9 cellular contexts compared by ENCODE assay signal in the genomic region with DNA sequence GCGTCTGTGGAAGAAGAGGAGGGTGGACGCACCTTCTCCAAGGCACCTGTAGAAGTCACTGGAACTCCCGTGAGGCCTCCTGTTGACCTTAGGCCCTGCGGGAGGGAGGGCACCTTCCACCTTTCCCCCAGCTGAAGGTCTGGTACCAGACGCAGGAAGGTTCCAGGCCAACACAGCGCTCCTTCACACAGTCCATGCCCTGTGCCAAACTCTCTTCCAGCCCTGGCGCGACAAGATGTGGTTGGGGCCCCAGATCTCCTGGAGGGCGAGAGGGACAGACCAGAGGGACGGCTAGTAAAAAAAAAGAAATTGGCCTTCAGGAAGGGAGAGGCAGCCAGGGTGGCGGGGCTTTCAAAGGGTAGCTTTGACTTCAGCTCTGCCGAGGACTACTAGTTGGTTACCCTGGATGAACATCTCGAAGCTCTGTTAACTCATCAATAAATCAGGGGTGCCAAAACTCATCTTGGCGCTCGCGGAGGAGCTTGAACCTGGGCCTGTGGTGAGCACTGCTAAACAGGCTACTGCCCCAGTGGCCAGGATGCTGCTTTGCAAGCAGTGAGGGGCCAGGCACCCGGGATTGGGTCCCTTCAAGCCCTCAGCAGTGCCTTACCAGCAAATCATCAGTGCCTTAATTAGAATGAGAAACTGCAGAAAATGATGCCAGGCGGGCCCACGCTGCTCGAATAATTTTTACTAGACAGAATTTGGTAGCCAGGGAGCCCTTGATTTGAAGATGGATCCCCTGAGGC. TPM values are rescaled to one million over a fixed set of nuclear protein-coding genes. Genes with fewer than 3 reads are reported as not detected.
A peak's percentile ranks its signal among the peaks of the same experiment; 100 is the strongest.
DNase-seq lines count a peak whose midpoint lies in the region; ATAC-seq, FAIRE-seq and TF ChIP-seq lines count a peak whose summit lies in the region.
"Had no signal": no experiment of that assay in that cellular context is flagged by ENCODE, and none has a peak within 500 bp of the region (broad histone marks: within the 10 kb centered on the region; RNA-seq: fewer than 3 reads in every experiment).

No MANE protein-coding gene starts in this region.

- H3K4me3 ChIP-seq in GM23338: peak overlapping the region; percentile 90
- peak overlapping the region; percentile 74 for H3K4me3 ChIP-seq in SK-N-MC
- peak overlapping the region in 1 of 4 donors; percentile 47 for H3K4me3 ChIP-seq in pancreas

- H3K36me3 ChIP-seq in GM23338 (ENCODE audit: insufficient read depth): no peaks in the 10 kb centered on the region
- peaks cover 26% of the 10 kb centered on the region; the same call in 1 of the 2 replicates for H3K36me3 ChIP-seq in SK-N-MC (ENCODE audit: insufficient read depth, low read length)
- peaks cover 0 to 11% (median 0%) of the 10 kb centered on the region in 3 donors for H3K36me3 ChIP-seq in pancreas

- no peak overlapping the region for H3K27ac Mint-ChIP-seq in GM23338

- DNase-seq in GM23338 (ENCODE audit: low spot score) (peak; percentile 56), SK-N-MC (ENCODE audit: low read depth, low spot score) (no peak), pancreas (peak in 1 of 6 donors; percentile 47), G401 (ENCODE audit: low spot score) (no peak), GM10248 (ENCODE audit: extremely low spot score) (no peak), SK-N-DZ (ENCODE audit: low spot score) (no peak)

- ATAC-seq in GM23338 (peak; percentile 49), esophagus mucosa (peak; percentile 13), pancreas (peak; percentile 21 to 79 (median 42))

- 27 to 30% methylated on average over 20 of the region's 20 CpGs for WGBS in pancreas, 2 donors

- H3K27me3 Mint-ChIP-seq in GM23338 (ENCODE audit: insufficient read depth, low read depth, poor library complexity): peaks cover 35% of the 10 kb centered on the region

- H3K4me1 Mint-ChIP-seq in GM23338: peaks cover 13% of the 10 kb centered on the region

- no peaks in the 10 kb centered on the region for H3K79me2 ChIP-seq in GM23338 (replicated peaks; ENCODE audit: insufficient read depth)

- TF ChIP-seq CTCF in GM23338 (conservative IDR thresholded peaks at IDR 0.05; ENCODE audit: low read depth in 2 of 2): 0 out of 4 replicates have a peak, but pooled peaks of 1 of the 2 experiments have one; percentile 14
- no peak for TF ChIP-seq CTCF in pancreas (IDR thresholded peaks at IDR 0.05)
- no peak for TF ChIP-seq CTCF in GM10248 (IDR thresholded peaks at IDR 0.05; ENCODE audit: control extremely low read depth, extremely low read depth, low read depth, missing control alignments)

- peak overlapping the region; percentile 91 for H3K4me2 ChIP-seq in GM23338

- CTCF ChIA-PET in GM10248 (lab: Yijun Ruan, JAX): interaction anchor here (1.3 to 5.1 kb wide), 5 partner anchors 10 to 30 kb away, joined by 3 to 34 read pairs (median 5); a partner anchor contains a TSS

- H3K4me3 Mint-ChIP-seq in GM23338: peak overlapping the region; percentile 81

- no peak for FAIRE-seq in pancreas (lab: Jason Lieb, UNC)
- FAIRE-seq: TTC549 had no signal

- H3K27ac ChIP-seq in GM23338 (ENCODE audit: low read depth): no peak overlapping the region
- H3K27ac ChIP-seq in SK-N-MC: no peak overlapping the region
- no peak overlapping the region for H3K27ac ChIP-seq in pancreas
- H3K27ac ChIP-seq: neutrophil had no signal

- intact Hi-C loops in pancreas (cut with DNase I): no loop called here

- H3K9me2 ChIP-seq in GM23338 (ENCODE audit: insufficient read depth): no peaks in the 10 kb centered on the region

- H3F3A ChIP-seq in GM23338 (replicated peaks; ENCODE audit: low read depth): peaks cover 15% of the 10 kb centered on the region; the same call in 1 of the 2 replicates

- H3K36me3 Mint-ChIP-seq in GM23338 (ENCODE audit: low read depth): peaks cover 39% of the 10 kb centered on the region

- POLR2A ChIA-PET in GM10248 (lab: Yijun Ruan, JAX): no interaction called here

- H3K9me3 ChIP-seq in SK-N-MC (ENCODE audit: low read depth, low read length): no peaks in the 10 kb centered on the region
- no peaks in the 10 kb centered on the region for H3K9me3 ChIP-seq in pancreas
- H3K9me3 ChIP-seq: neutrophil had no signal

- peak overlapping the region; percentile 66 for H2AFZ ChIP-seq in GM23338

- H3K27me3 ChIP-seq in GM23338 (ENCODE audit: insufficient read depth) (peaks cover 31% of the 10 kb centered on the region), pancreas (peaks cover 0 to 7% (median 0%) of the 10 kb centered on the region in 4 donors)

- in situ Hi-C loops in G401 (cut with HindIII; ENCODE audit: low sequenced_read_pairs): no loop called here

- no peak overlapping the region for H3K9ac ChIP-seq in SK-N-MC (ENCODE audit: insufficient read length)

- no peaks in the 10 kb centered on the region; the same call in 2 of the 3 replicates for H3K9me3 Mint-ChIP-seq in GM23338

- 0 out of 2 replicates have a peak, but pooled peaks cover 3% of the 10 kb centered on the region for H4K20me1 ChIP-seq in GM23338 (replicated peaks; ENCODE audit: insufficient read depth)

- H3K4me1 ChIP-seq in GM23338 (ENCODE audit: insufficient read depth): no peaks in the 10 kb centered on the region; the same call in 1 of the 2 replicates
- peaks cover 0 to 8% (median 4%) of the 10 kb centered on the region in 3 donors for H3K4me1 ChIP-seq in pancreas

TF ChIP-seq in GM23338, 12 proteins besides CTCF, POLR2A, EP300 and RAD21 (continues in another document):
- TF ChIP-seq, protein P1, sequence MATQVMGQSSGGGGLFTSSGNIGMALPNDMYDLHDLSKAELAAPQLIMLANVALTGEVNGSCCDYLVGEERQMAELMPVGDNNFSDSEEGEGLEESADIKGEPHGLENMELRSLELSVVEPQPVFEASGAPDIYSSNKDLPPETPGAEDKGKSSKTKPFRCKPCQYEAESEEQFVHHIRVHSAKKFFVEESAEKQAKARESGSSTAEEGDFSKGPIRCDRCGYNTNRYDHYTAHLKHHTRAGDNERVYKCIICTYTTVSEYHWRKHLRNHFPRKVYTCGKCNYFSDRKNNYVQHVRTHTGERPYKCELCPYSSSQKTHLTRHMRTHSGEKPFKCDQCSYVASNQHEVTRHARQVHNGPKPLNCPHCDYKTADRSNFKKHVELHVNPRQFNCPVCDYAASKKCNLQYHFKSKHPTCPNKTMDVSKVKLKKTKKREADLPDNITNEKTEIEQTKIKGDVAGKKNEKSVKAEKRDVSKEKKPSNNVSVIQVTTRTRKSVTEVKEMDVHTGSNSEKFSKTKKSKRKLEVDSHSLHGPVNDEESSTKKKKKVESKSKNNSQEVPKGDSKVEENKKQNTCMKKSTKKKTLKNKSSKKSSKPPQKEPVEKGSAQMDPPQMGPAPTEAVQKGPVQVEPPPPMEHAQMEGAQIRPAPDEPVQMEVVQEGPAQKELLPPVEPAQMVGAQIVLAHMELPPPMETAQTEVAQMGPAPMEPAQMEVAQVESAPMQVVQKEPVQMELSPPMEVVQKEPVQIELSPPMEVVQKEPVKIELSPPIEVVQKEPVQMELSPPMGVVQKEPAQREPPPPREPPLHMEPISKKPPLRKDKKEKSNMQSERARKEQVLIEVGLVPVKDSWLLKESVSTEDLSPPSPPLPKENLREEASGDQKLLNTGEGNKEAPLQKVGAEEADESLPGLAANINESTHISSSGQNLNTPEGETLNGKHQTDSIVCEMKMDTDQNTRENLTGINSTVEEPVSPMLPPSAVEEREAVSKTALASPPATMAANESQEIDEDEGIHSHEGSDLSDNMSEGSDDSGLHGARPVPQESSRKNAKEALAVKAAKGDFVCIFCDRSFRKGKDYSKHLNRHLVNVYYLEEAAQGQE (IDR thresholded peaks at IDR 0.05; ENCODE audit: unreplicated experiment): no peak
- TF ChIP-seq NANOG (IDR thresholded peaks at IDR 0.05; ENCODE audit: borderline replicate concordance): no peak

RNA-seq across cellular contexts. Expression of a gene that starts 14.9 kb away (rescaled TPM):
- 19.8 and 23.2 TPM in 2 replicates for total RNA-seq in GM23338 (2014; rRNA removed; shearing (Covaris generic))
- 5.5 and 6.5 TPM in 2 replicates for polyA plus RNA-seq in GM23338 (2016; fragmentation: Nextera tagmentation; extraction: Ambion mirVana)
- 9.1 TPM for total RNA-seq in esophagus mucosa
- total RNA-seq in pancreas: 1 to 10 TPM; 3.6 to 7.4 (median 4.8) TPM
- polyA plus RNA-seq in pancreas: 1 to 10 TPM; 5.7 to 8.7 TPM
- total RNA-seq in G401 (2014; rRNA removed; shearing (Covaris generic)): 33.8 and 41.5 TPM in 2 replicates
- polyA plus RNA-seq in SK-N-DZ (2014; cell fraction: cytosol; rRNA removed): 19.4 and 22.6 TPM in 2 replicates
- polyA plus RNA-seq in SK-N-DZ (2014; cell fraction: nucleus; rRNA removed): 19.7 and 26.8 TPM in 2 replicates

RNA-seq across cellular contexts. Expression of a gene that starts 28.0 kb away (rescaled TPM):
- 11.5 and 14.6 TPM in 2 replicates for total RNA-seq in GM23338 (2014; rRNA removed; shearing (Covaris generic))
- polyA plus RNA-seq in GM23338 (2016; fragmentation: Nextera tagmentation; extraction: Ambion mirVana) (0.91 and 1.5 TPM in 2 replicates), pancreas (under 1 TPM; 0.54 to 0.65 TPM)
- total RNA-seq in esophagus mucosa (not detected), pancreas (under 1 TPM in 4 of 6 donors, not detected in 2; 0.06 to 0.12 (median 0.09) TPM)
- total RNA-seq in G401 (2014; rRNA removed; shearing (Covaris generic)): 14.3 and 14.6 TPM in 2 replicates
- polyA plus RNA-seq in SK-N-DZ (2014; cell fraction: cytosol; rRNA removed): 32.0 and 34.0 TPM in 2 replicates
- 61.6 and 74.8 TPM in 2 replicates for polyA plus RNA-seq in SK-N-DZ (2014; cell fraction: nucleus; rRNA removed)

RNA-seq across cellular contexts. Expression of a gene that starts 32.9 kb away (rescaled TPM):
- total RNA-seq in GM23338 (2014; rRNA removed; shearing (Covaris generic)): 19.8 and 25.9 TPM in 2 replicates
- polyA plus RNA-seq in GM23338 (2016; fragmentation: Nextera tagmentation; extraction: Ambion mirVana) (12.8 and 14.6 TPM in 2 replicates), pancreas (10 to 100 TPM; 10.1 to 12.1 TPM)
- total RNA-seq in esophagus mucosa (2.8 TPM), pancreas (10 to 100 TPM in 1 of 6 donors, 1 to 10 TPM in 5; 2.5 to 16.9 (median 5.5) TPM)
- 27.7 and 58.6 TPM in 2 replicates for total RNA-seq in G401 (2014; rRNA removed; shearing (Covaris generic))
- polyA plus RNA-seq in SK-N-DZ (2014; cell fraction: cytosol; rRNA removed): 17.0 and 22.0 TPM in 2 replicates
- polyA plus RNA-seq in SK-N-DZ (2014; cell fraction: nucleus; rRNA removed): 19.9 and 24.9 TPM in 2 replicates

RNA-seq across cellular contexts. Expression of a gene that starts 40.9 kb away (rescaled TPM):
- total RNA-seq in GM23338 (2014; rRNA removed; shearing (Covaris generic)): 30.5 and 30.9 TPM in 2 replicates
- polyA plus RNA-seq in GM23338 (2016; fragmentation: Nextera tagmentation; extraction: Ambion mirVana): 14.0 and 14.7 TPM in 2 replicates
- total RNA-seq in esophagus mucosa: 15.7 TPM
- total RNA-seq in pancreas: 10 to 100 TPM; 15.9 to 30.4 (median 20.5) TPM
- polyA plus RNA-seq in pancreas: 10 to 100 TPM; 10.8 to 23.6 TPM
- total RNA-seq in G401 (2014; rRNA removed; shearing (Covaris generic)): 73.4 and 80.4 TPM in 2 replicates
- polyA plus RNA-seq in SK-N-DZ (2014; cell fraction: cytosol; rRNA removed): 52.7 and 59.7 TPM in 2 replicates
- polyA plus RNA-seq in SK-N-DZ (2014; cell fraction: nucleus; rRNA removed): 39.2 and 41.2 TPM in 2 replicates

RNA-seq across cellular contexts. Expression of a gene that starts 44.2 kb away (rescaled TPM):
- total RNA-seq in GM23338 (2014; rRNA removed; shearing (Covaris generic)): not detected in 2 replicates
- polyA plus RNA-seq in GM23338 (2016; fragmentation: Nextera tagmentation; extraction: Ambion mirVana) (not detected in 2 replicates), pancreas (under 1 TPM in 1 of 2 donors, not detected in 1; 0.19 TPM)
- total RNA-seq in esophagus mucosa (not detected), pancreas (under 1 TPM in 1 of 6 donors, not detected in 5; 0.18 TPM)
- 8.4 and 10.1 TPM in 2 replicates for total RNA-seq in G401 (2014; rRNA removed; shearing (Covaris generic))
- 0.78 and 0.85 TPM in 2 replicates for polyA plus RNA-seq in SK-N-DZ (2014; cell fraction: cytosol; rRNA removed)
- 0.23 TPM in 1 of 2 replicates, not detected in the other for polyA plus RNA-seq in SK-N-DZ (2014; cell fraction: nucleus; rRNA removed)

Comparison
In these comparisons a context has a peak if more than half of its experiments do, and no peak if none do; other contexts are left out.
1. RNA of a gene that starts 28.0 kb away (total RNA-seq): 11.5 to 14.6 TPM in GM23338 and 14.3 to 14.6 TPM in G401; 0.06 to 0.12 TPM in pancreas and not detected in esophagus mucosa (single experiment); every median in the first group is over 10 times any median in the second.
2. Peak in every context shown above with its lines, with median percentiles within 50 percentile points of each other: ATAC-seq.